Comparison of ENCODE assay signal across 35 cellular contexts in genomic region chr6:28373925-28374324, GRCh38. TPM values are rescaled to one million over a fixed set of nuclear protein-coding genes. Genes with fewer than 3 reads are reported as not detected.
DNase-seq lines count a peak whose midpoint lies in the region; ATAC-seq, FAIRE-seq and TF ChIP-seq lines count a peak whose summit lies in the region.
"Had no signal": no experiment of that assay in that cellular context is flagged by ENCODE, and none has a peak within 500 bp of the region (broad histone marks: within the 10 kb centered on the region; RNA-seq: fewer than 3 reads in every experiment).

No MANE protein-coding gene starts in this region.

- no TSS peak for BruUV-seq in K562 (replicated peaks; lab: Mats Ljungman, UMichigan)

- H3K27ac Mint-ChIP-seq in neural crest cell (ENCODE audit: unreplicated experiment) (peak overlapping the region; percentile 30), endodermal cell (no peak overlapping the region)
- H3K27ac Mint-ChIP-seq: B cell; CD14-positive monocyte; CD4-positive, alpha-beta memory T cell; CD4-positive, alpha-beta T cell; CD4-positive, CD25-positive, alpha-beta regulatory T cell; CD8-positive, alpha-beta T cell had no signal

- FAIRE-seq in K562 (lab: Jason Lieb, UNC), result no peak
- FAIRE-seq: A204.1, A549, D721Med had no signal

- DNase-seq in K562 (ENCODE audit: extremely low read depth in 1 of 4, low spot score in 3 of 4) (no peak), neural crest cell (ENCODE audit: low read depth, low spot score) (no peak), activated T-cell treated with anti-CD3 and anti-CD28 coated beads for 4 hours (no peak), left lobe of liver (ENCODE audit: low spot score) (no peak), endodermal cell (no peak)
- DNase-seq: 8988T; ACHN; AML-193; BE2C; C1 segment of cervical spinal cord; Caco-2; Calu3; CD4-positive, alpha-beta memory T cell; CD4-positive, alpha-beta T cell; CD4-positive, CD25-positive, alpha-beta regulatory T cell; CD8-positive, alpha-beta memory T cell; CD8-positive, alpha-beta T cell; COR-L47; DMS 273 treated with DMSO at 0.1 percent for 48 hours; DMS153; DMS53; DMS79; DMS79 treated with DMSO at 0.1 percent for 48 hours; DND-41; EL had no signal

- H3K9me1 ChIP-seq in K562 (ENCODE audit: control insufficient read depth, insufficient read depth, low read length), result no peaks in the 10 kb centered on the region

- H4K20me1 ChIP-seq in K562 (replicated peaks; ENCODE audit: control insufficient read depth, insufficient read depth, low read length), result no peaks in the 10 kb centered on the region
- H4K20me1 ChIP-seq: BLaER1; BLaER1 treated with 17β-estradiol and CSF1 and Interleukin-3, amounts not matched to agents 10 nM and 100 nM had no signal

- POLR2A ChIA-PET in HEK293 (lab: Yijun Ruan, JAX), result no interaction called here
- POLR2A ChIA-PET in K562 (lab: Yijun Ruan, JAX), result no interaction called here

- H3K36me3 Mint-ChIP-seq in neural crest cell (ENCODE audit: low read depth) (peaks cover 16% of the 10 kb centered on the region), endodermal cell (ENCODE audit: low read depth) (peaks cover 12% of the 10 kb centered on the region)

- H3K4me1 ChIP-seq in HEK293 (ENCODE audit: control insufficient read depth, insufficient read depth, low read length) (no peaks in the 10 kb centered on the region), K562 (replicated peaks in 1 of 2; ENCODE audit: control insufficient read depth in 2 of 2, insufficient read depth in 2 of 2, low read length in 2 of 2) (peaks cover 3 to 14% of the 10 kb centered on the region in 2 experiments; a peak in 3 of 5 replicates), endodermal cell (ENCODE audit: control insufficient read depth, insufficient read depth, low read length) (no peaks in the 10 kb centered on the region)
- H3K4me1 ChIP-seq: A549, BE2C, Caco-2 had no signal

- ATAC-seq in K562 (no peak), left lobe of liver (no peak)
- ATAC-seq: A549; CD8-positive, alpha-beta T cell had no signal

- H3K9me3 ChIP-seq in HEK293 (ENCODE audit: control insufficient read depth, insufficient read depth, low read depth, low read length) (no peaks in the 10 kb centered on the region), K562 (replicated peaks; ENCODE audit: control insufficient read depth, insufficient read depth, low read depth, low read length) (no peaks in the 10 kb centered on the region; the same call in 1 of the 2 replicates), endodermal cell (ENCODE audit: control insufficient read depth, low read length) (peaks cover 7% of the 10 kb centered on the region)
- H3K9me3 ChIP-seq: BE2C had no signal

- no peaks in the 10 kb centered on the region for H3K4me1 Mint-ChIP-seq in neural crest cell
- H3K4me1 Mint-ChIP-seq in endodermal cell, result no peaks in the 10 kb centered on the region
- H3K4me1 Mint-ChIP-seq: CD14-positive monocyte; CD4-positive, CD25-positive, alpha-beta regulatory T cell; CD8-positive, alpha-beta memory T cell had no signal

- H3K27ac ChIP-seq in HEK293 (ENCODE audit: extremely low read depth, low read depth, low read length) (no peak overlapping the region), K562 (ENCODE audit: extremely low read depth, low read depth, low read length) (no peak overlapping the region), endodermal cell (ENCODE audit: low read depth, low read length) (no peak overlapping the region)
- H3K27ac ChIP-seq: 22Rv1; A549; BLaER1; BLaER1 treated with 17β-estradiol and CSF1 and Interleukin-3, amounts not matched to agents 10 nM and 100 nM; C4-2B had no signal

- CTCF ChIA-PET in HEK293 (lab: Yijun Ruan, JAX), result no interaction called here
- CTCF ChIA-PET in K562 (lab: Yijun Ruan, JAX; ENCODE audit: low intra/inter-chr PET ratio), result no interaction called here

- peaks cover 7% of the 10 kb centered on the region; the same call in 1 of the 3 replicates for H3K79me2 ChIP-seq in K562 (ENCODE audit: control insufficient read depth, insufficient read depth, low read length)

- no peak for TF ChIP-seq CTCF in HEK293 (tag by site-specific recombination; IDR thresholded peaks at IDR 0.05)
- TF ChIP-seq CTCF in K562 (IDR thresholded peaks at IDR 0.05 in 2 of 3, conservative IDR thresholded peaks at IDR 0.05 in 1 of 3; ENCODE audit: insufficient read depth in 2 of 3, low read depth in 1 of 3, low read length in 3 of 3), result no peak
- no peak for TF ChIP-seq CTCF in neural crest cell (conservative IDR thresholded peaks at IDR 0.05)
- TF ChIP-seq CTCF in endodermal cell (conservative IDR thresholded peaks at IDR 0.05), result no peak

- intact Hi-C loops in K562 (cut with micrococcal nuclease), result no loop called here

- TF ChIP-seq POLR2A in K562 (conservative IDR thresholded peaks at IDR 0.05), result no peak

- H2AFZ ChIP-seq in K562 (ENCODE audit: low read depth, low read length), result no peak overlapping the region

- no peak for TF ChIP-seq RAD21 in K562 (CRISPR knock-in tag; conservative IDR thresholded peaks at IDR 0.05 in 1 of 2, IDR thresholded peaks at IDR 0.05 in 1 of 2)

- H3K4me3 ChIP-seq in HEK293 (ENCODE audit: low read depth, low read length) (no peak overlapping the region), K562 (no peak overlapping the region), endodermal cell (ENCODE audit: low read length) (no peak overlapping the region)
- H3K4me3 ChIP-seq: A549; BLaER1; BLaER1 treated with 17β-estradiol and CSF1 and Interleukin-3, amounts not matched to agents 10 nM and 100 nM had no signal

- H3K27me3 Mint-ChIP-seq in neural crest cell (ENCODE audit: low read depth), result no peaks in the 10 kb centered on the region
- no peaks in the 10 kb centered on the region for H3K27me3 Mint-ChIP-seq in endodermal cell (ENCODE audit: insufficient read depth)
- H3K27me3 Mint-ChIP-seq: B cell; CD4-positive, alpha-beta memory T cell; CD4-positive, alpha-beta T cell; CD4-positive, CD25-positive, alpha-beta regulatory T cell; CD8-positive, alpha-beta memory T cell had no signal

- H3K9me3 Mint-ChIP-seq in neural crest cell (no peaks in the 10 kb centered on the region), endodermal cell (peaks cover 5% of the 10 kb centered on the region)
- H3K9me3 Mint-ChIP-seq: CD8-positive, alpha-beta T cell had no signal

- no peak for TF ChIP-seq EP300 in K562 (IDR thresholded peaks at IDR 0.05; ENCODE audit: low read length)

- no peaks in the 10 kb centered on the region for H3K27me3 ChIP-seq in K562 (ENCODE audit: control insufficient read depth in 2 of 2, insufficient read depth in 2 of 2, low read length in 2 of 2)
- H3K27me3 ChIP-seq in endodermal cell (ENCODE audit: control insufficient read depth, insufficient read depth, low read length, poor library complexity, severe bottlenecking), result no peaks in the 10 kb centered on the region
- H3K27me3 ChIP-seq: BE2C; BLaER1; BLaER1 treated with 17β-estradiol and CSF1 and Interleukin-3, amounts not matched to agents 10 nM and 100 nM had no signal

- H3K4me3 Mint-ChIP-seq in neural crest cell, result no peak overlapping the region
- no peak overlapping the region for H3K4me3 Mint-ChIP-seq in endodermal cell
- H3K4me3 Mint-ChIP-seq: B cell; CD14-positive monocyte; CD4-positive, alpha-beta memory T cell; CD4-positive, alpha-beta T cell; CD4-positive, CD25-positive, alpha-beta regulatory T cell; CD8-positive, alpha-beta memory T cell; CD8-positive, alpha-beta T cell had no signal

- peaks cover 17 to 18% of the 10 kb centered on the region in 2 experiments for H3K36me3 ChIP-seq in HEK293 (ENCODE audit: control insufficient read depth in 2 of 2, insufficient read depth in 1 of 2, low read length in 2 of 2)
- H3K36me3 ChIP-seq in K562 (ENCODE audit: control insufficient read depth, insufficient read depth, low read length), result peaks cover 29% of the 10 kb centered on the region; the same call in 2 of the 3 replicates
- H3K36me3 ChIP-seq in endodermal cell (ENCODE audit: control insufficient read depth, insufficient read depth, low read length), result peaks cover 19% of the 10 kb centered on the region

- 81% methylated on average over 1 of the region's 1 CpG for WGBS in K562 (ENCODE audit: insufficient coverage, low coverage, missing lambda C conversion rate)
- 83% methylated on average over 1 of the region's 1 CpG; no CpG with 5 or more reads in 1 of the 2 experiments for WGBS in endodermal cell (ENCODE audit: insufficient coverage in 1 of 2, insufficient read length in 1 of 2), 2 experiments

- no peak overlapping the region for H3K9ac ChIP-seq in K562 (ENCODE audit: insufficient read depth in 1 of 2, low read depth in 2 of 2, low read length in 2 of 2)
- H3K9ac ChIP-seq in endodermal cell (ENCODE audit: extremely low read depth, low read length, poor library complexity, severe bottlenecking), result no peak overlapping the region
- H3K9ac ChIP-seq: BLaER1; BLaER1 treated with 17β-estradiol and CSF1 and Interleukin-3, amounts not matched to agents 10 nM and 100 nM had no signal

- H3K4me2 ChIP-seq in K562 (ENCODE audit: insufficient read depth, low read length), result no peak overlapping the region
- H3K4me2 ChIP-seq: A549; BLaER1; BLaER1 treated with 17β-estradiol and CSF1 and Interleukin-3, amounts not matched to agents 10 nM and 100 nM had no signal

- in situ Hi-C loops in K562 (cut with MboI), result no loop called here

RNA-seq across cellular contexts. Expression of gene ZKSCAN3, which starts 24.2 kb away (rescaled TPM):
- 18.5 and 26.6 TPM in 2 replicates for total RNA-seq in K562 (2011; cell fraction: chromatin; rRNA removed; ENCODE audit: low replicate concordance)
- total RNA-seq in K562 (2011; cell fraction: nucleolus; rRNA removed), result 8.7 and 9.0 TPM in 2 replicates
- total RNA-seq in K562 (2011; cell fraction: nucleoplasm; rRNA removed), result 14.7 and 21.2 TPM in 2 replicates
- total RNA-seq in K562 (2014; rRNA removed) (5.5 and 9.1 TPM in 2 replicates), K562 (2014; rRNA removed; fragmentation: Illumina TruSeq; extraction: Trizol) (12.4 and 12.8 TPM in 2 replicates), K562 (2015; rRNA removed; fragmentation: Illumina TruSeq; extraction: Trizol) (12.2 and 12.4 TPM in 2 replicates), K562 (2021) (10.2 and 11.1 TPM in 2 replicates), neural crest cell (11.5 and 12.1 TPM in 2 replicates), left lobe of liver (2.4 TPM), endodermal cell (10 to 100 TPM; 10.1 to 11.4 TPM)
- polyA plus RNA-seq in K562 (2011; rRNA removed) (11.4 and 12.2 TPM in 2 replicates), K562 (2014; fragmentation: Illumina TruSeq; extraction: Trizol) (9.0 and 10.4 TPM in 2 replicates), K562 (2014; fragmentation: Nextera tagmentation; extraction: Ambion mirVana) (1 to 10 TPM; 3.0 to 4.3 TPM), K562 (2014; rRNA removed) (6.9 and 8.0 TPM in 2 replicates)
- 4.1 and 7.4 TPM in 2 replicates for polyA plus RNA-seq in K562 (2011; cell fraction: cytosol; rRNA removed)
- 13.7 and 16.5 TPM in 2 replicates for polyA plus RNA-seq in K562 (2011; cell fraction: nucleus; rRNA removed)
- 6.5 and 6.8 TPM in 2 replicates for polyA plus RNA-seq in K562 (2012)
- 7.9 and 12.8 TPM in 2 replicates for polyA minus RNA-seq in K562 (2011; rRNA and poly(A)+ RNA removed)
- polyA minus RNA-seq in K562 (2011; cell fraction: cytosol; rRNA and poly(A)+ RNA removed), result 4.5 and 6.7 TPM in 2 replicates
- polyA minus RNA-seq in K562 (2011; cell fraction: nucleus; rRNA and poly(A)+ RNA removed), result 3.8 and 7.0 TPM in 2 replicates
- polyA plus RNA-seq in endodermal cell (2013, experiment 1 of 2), result 8.2 TPM
- polyA plus RNA-seq in endodermal cell (2013, experiment 2 of 2), result 6.0 TPM

RNA-seq across cellular contexts. Expression of gene ZSCAN12, which starts 25.6 kb away (rescaled TPM):
- total RNA-seq in K562 (2011; cell fraction: chromatin; rRNA removed; ENCODE audit: low replicate concordance), result 20.1 and 58.9 TPM in 2 replicates
- total RNA-seq in K562 (2011; cell fraction: nucleolus; rRNA removed), result 11.8 and 18.6 TPM in 2 replicates
- 20.4 and 21.6 TPM in 2 replicates for total RNA-seq in K562 (2011; cell fraction: nucleoplasm; rRNA removed)
- total RNA-seq in K562 (2014; rRNA removed), result 12.3 and 12.5 TPM in 2 replicates
- 19.4 and 22.6 TPM in 2 replicates for total RNA-seq in K562 (2014; rRNA removed; fragmentation: Illumina TruSeq; extraction: Trizol)
- total RNA-seq in K562 (2015; rRNA removed; fragmentation: Illumina TruSeq; extraction: Trizol), result 17.7 and 19.6 TPM in 2 replicates
- 12.1 and 12.5 TPM in 2 replicates for total RNA-seq in K562 (2021)
- 14.5 and 18.5 TPM in 2 replicates for polyA plus RNA-seq in K562 (2011; rRNA removed)
- 3.8 and 6.5 TPM in 2 replicates for polyA plus RNA-seq in K562 (2011; cell fraction: cytosol; rRNA removed)
- polyA plus RNA-seq in K562 (2011; cell fraction: nucleus; rRNA removed), result 12.0 and 13.1 TPM in 2 replicates
- polyA plus RNA-seq in K562 (2012), result 5.6 and 7.0 TPM in 2 replicates
- polyA plus RNA-seq in K562 (2014; fragmentation: Illumina TruSeq; extraction: Trizol), result 12.3 and 14.5 TPM in 2 replicates
- polyA plus RNA-seq in K562 (2014; fragmentation: Nextera tagmentation; extraction: Ambion mirVana), result 1 to 10 TPM; 2.5 to 7.9 TPM
- 10.4 and 11.4 TPM in 2 replicates for polyA plus RNA-seq in K562 (2014; rRNA removed)
- polyA minus RNA-seq in K562 (2011; rRNA and poly(A)+ RNA removed), result 35.5 and 45.0 TPM in 2 replicates
- polyA minus RNA-seq in K562 (2011; cell fraction: cytosol; rRNA and poly(A)+ RNA removed), result 8.2 and 11.4 TPM in 2 replicates
- polyA minus RNA-seq in K562 (2011; cell fraction: nucleus; rRNA and poly(A)+ RNA removed), result 17.8 and 33.1 TPM in 2 replicates
- total RNA-seq in neural crest cell, result 16.6 and 18.0 TPM in 2 replicates
- total RNA-seq in left lobe of liver, result 1.2 TPM
- total RNA-seq in endodermal cell, result 10 to 100 TPM; 10.5 to 12.8 TPM
- 11.0 TPM for polyA plus RNA-seq in endodermal cell (2013, experiment 1 of 2)
- 9.4 TPM for polyA plus RNA-seq in endodermal cell (2013, experiment 2 of 2)

RNA-seq across cellular contexts. Expression of gene ZSCAN31, which starts 38.0 kb away (rescaled TPM):
- total RNA-seq in K562 (2011; cell fraction: chromatin; rRNA removed; ENCODE audit: low replicate concordance), result 6.8 and 10.3 TPM in 2 replicates
- 4.2 and 5.4 TPM in 2 replicates for total RNA-seq in K562 (2011; cell fraction: nucleolus; rRNA removed)
- total RNA-seq in K562 (2011; cell fraction: nucleoplasm; rRNA removed), result 4.0 and 5.6 TPM in 2 replicates
- 4.1 and 6.3 TPM in 2 replicates for total RNA-seq in K562 (2014; rRNA removed)
- total RNA-seq in K562 (2014; rRNA removed; fragmentation: Illumina TruSeq; extraction: Trizol), result 8.4 and 9.0 TPM in 2 replicates
- 11.4 and 12.1 TPM in 2 replicates for total RNA-seq in K562 (2015; rRNA removed; fragmentation: Illumina TruSeq; extraction: Trizol)
- total RNA-seq in K562 (2021), result 5.7 and 7.4 TPM in 2 replicates
- polyA plus RNA-seq in K562 (2011; rRNA removed), result 8.4 and 9.8 TPM in 2 replicates
- polyA plus RNA-seq in K562 (2011; cell fraction: cytosol; rRNA removed), result 4.4 and 6.1 TPM in 2 replicates
- 9.8 and 10.5 TPM in 2 replicates for polyA plus RNA-seq in K562 (2011; cell fraction: nucleus; rRNA removed)
- 6.8 and 11.1 TPM in 2 replicates for polyA plus RNA-seq in K562 (2012)
- polyA plus RNA-seq in K562 (2014; fragmentation: Illumina TruSeq; extraction: Trizol), result 7.9 and 8.5 TPM in 2 replicates
- polyA plus RNA-seq in K562 (2014; fragmentation: Nextera tagmentation; extraction: Ambion mirVana), result 1 to 10 TPM; 5.0 to 7.0 TPM
- 3.9 and 5.7 TPM in 2 replicates for polyA plus RNA-seq in K562 (2014; rRNA removed)
- polyA minus RNA-seq in K562 (2011; rRNA and poly(A)+ RNA removed), result 16.6 and 17.6 TPM in 2 replicates
- polyA minus RNA-seq in K562 (2011; cell fraction: cytosol; rRNA and poly(A)+ RNA removed), result 4.2 and 6.7 TPM in 2 replicates
- polyA minus RNA-seq in K562 (2011; cell fraction: nucleus; rRNA and poly(A)+ RNA removed), result 5.3 and 8.2 TPM in 2 replicates
- 5.7 and 6.7 TPM in 2 replicates for total RNA-seq in neural crest cell
- total RNA-seq in left lobe of liver, result 2.4 TPM
- 1 to 10 TPM; 1.7 to 4.7 TPM for total RNA-seq in endodermal cell
- 7.1 TPM for polyA plus RNA-seq in endodermal cell (2013, experiment 1 of 2)
- 4.1 TPM for polyA plus RNA-seq in endodermal cell (2013, experiment 2 of 2)

Comparison
In these comparisons a context has a peak if more than half of its experiments do, and no peak if none do; other contexts are left out.
1. Of the 44 proteins assayed by ChIP-seq in both K562 and HEK293: peak only in K562: TRIM28; only in HEK293: none; in both: none; in neither: 43.